In the genomic region with DNA sequence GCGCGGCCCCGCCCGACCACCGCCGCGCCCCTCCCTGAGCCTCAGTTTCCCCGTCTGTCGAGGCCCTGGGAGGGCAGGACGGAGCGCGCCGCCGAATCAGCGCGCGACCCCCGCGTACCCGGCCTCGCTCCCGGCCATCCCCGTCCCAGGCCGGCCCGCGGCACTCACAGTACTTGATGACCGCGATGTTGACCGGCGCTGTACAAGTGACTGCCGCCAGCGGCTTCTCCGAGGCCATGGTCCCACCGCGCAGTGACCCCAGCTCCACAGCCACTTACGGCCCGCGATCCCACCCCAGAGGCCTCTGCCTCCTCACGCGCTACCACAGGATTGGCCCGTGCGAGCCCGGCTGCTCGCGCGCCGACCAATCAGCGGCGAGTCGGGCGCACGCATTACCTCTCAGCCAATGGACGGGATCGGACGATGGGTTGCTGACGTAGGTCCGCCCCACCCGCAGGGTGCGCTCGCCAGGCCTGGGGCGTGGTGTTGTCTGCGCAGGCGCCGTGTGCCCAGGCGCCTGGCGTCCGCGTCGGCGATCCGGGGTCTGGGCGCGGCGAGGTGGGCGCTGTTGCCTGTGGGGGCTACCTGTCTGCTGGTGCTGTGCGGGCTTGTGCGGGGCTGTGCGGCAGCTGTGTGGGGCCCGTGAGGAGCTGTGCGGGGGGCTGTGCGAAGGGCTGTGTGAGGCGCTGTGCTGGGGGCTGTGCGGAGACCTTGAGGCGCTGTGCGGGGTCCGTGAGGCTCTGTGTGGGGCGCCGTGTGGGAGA, we compare ENCODE assay signal across 8 cellular contexts. TPM values are rescaled to one million over a fixed set of nuclear protein-coding genes. Genes with fewer than 3 reads are reported as not detected.
DNase-seq lines count a peak whose midpoint lies in the region; ATAC-seq and TF ChIP-seq lines count a peak whose summit lies in the region.

A gene with protein sequence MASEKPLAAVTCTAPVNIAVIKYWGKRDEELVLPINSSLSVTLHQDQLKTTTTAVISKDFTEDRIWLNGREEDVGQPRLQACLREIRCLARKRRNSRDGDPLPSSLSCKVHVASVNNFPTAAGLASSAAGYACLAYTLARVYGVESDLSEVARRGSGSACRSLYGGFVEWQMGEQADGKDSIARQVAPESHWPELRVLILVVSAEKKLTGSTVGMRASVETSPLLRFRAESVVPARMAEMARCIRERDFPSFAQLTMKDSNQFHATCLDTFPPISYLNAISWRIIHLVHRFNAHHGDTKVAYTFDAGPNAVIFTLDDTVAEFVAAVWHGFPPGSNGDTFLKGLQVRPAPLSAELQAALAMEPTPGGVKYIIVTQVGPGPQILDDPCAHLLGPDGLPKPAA (minus strand): TSS at position 249 of the 764 bp plus-strand sequence. CDS start 11 bp downstream, at position 238.

- H3K9me3 ChIP-seq in liver (ENCODE audit: control insufficient read depth in 4 of 4, low read length in 3 of 4) = no peaks in the 10 kb centered on the region

- H3K27ac ChIP-seq in liver (ENCODE audit: low read depth in 1 of 2, low read length in 2 of 2) = peak within 1 kb of the TSS; percentile 96 to 97

- H3K36me3 ChIP-seq in liver (ENCODE audit: control insufficient read depth in 4 of 4, insufficient read depth in 3 of 4, low read depth in 1 of 4, low read length in 3 of 4) = peaks cover 0 to 5% (median under 1%) of the 10 kb centered on the region in 4 donors

- under 1% methylated on average over 88 of the region's 88 CpGs for WGBS in liver

- ATAC-seq in GM19372 (IDR thresholded peaks at IDR 0.05; ENCODE audit: low read depth, unreplicated experiment) (peak; percentile 95), HG03558 (IDR thresholded peaks at IDR 0.05; ENCODE audit: extremely low read depth, unreplicated experiment) (peak; percentile 90)

- no peak for TF ChIP-seq RAD21 in liver (IDR thresholded peaks at IDR 0.05)

- peaks cover 12 to 25% of the 10 kb centered on the region in 2 donors for H3K36me3 Mint-ChIP-seq in CD14-positive monocyte

- peak within 1 kb of the TSS; percentile 83 to 91 for H3K4me3 Mint-ChIP-seq in CD14-positive monocyte

- H3K27ac Mint-ChIP-seq in CD14-positive monocyte = peak within 1 kb of the TSS; percentile 83 to 98 (median 92)

- H3K4me1 Mint-ChIP-seq in CD14-positive monocyte = peaks cover 19% of the 10 kb centered on the region

- peaks cover 0 to 3% (median 3%) of the 10 kb centered on the region in 3 donors for H3K27me3 Mint-ChIP-seq in CD14-positive monocyte (ENCODE audit: low read depth in 3 of 3)

- no peaks in the 10 kb centered on the region for H3K27me3 ChIP-seq in liver (ENCODE audit: control insufficient read depth in 4 of 4, insufficient read depth in 4 of 4, low read length in 3 of 4)

- peaks cover 8 to 38% (median 26%) of the 10 kb centered on the region in 4 donors for H3K4me1 ChIP-seq in liver (ENCODE audit: control insufficient read depth in 4 of 4, insufficient read depth in 4 of 4, low read length in 3 of 4)

- peak within 1 kb of the TSS; percentile 80 to 88 (median 85) for H3K4me3 ChIP-seq in liver (ENCODE audit: low read depth in 1 of 3, low read length in 3 of 3)

- intact Hi-C loops in CD14-positive monocyte (cut with micrococcal nuclease) = loop anchor here (2.0 to 10.0 kb wide), 4 partner anchors 22 to 91 kb away; a partner anchor contains a TSS

- H3K9ac ChIP-seq in liver (ENCODE audit: low read depth in 1 of 2, low read length in 2 of 2) = peak within 1 kb of the TSS; percentile 57 to 92

- DNase-seq in CD14-positive monocyte (ENCODE audit: low spot score) (peak; percentile 96), NCI-H82 (lab: John Stamatoyannopoulos, UW) (peak; percentile 98), dermis microvascular lymphatic vessel endothelial cell (ENCODE audit: low read depth in 2 of 2) (peak; percentile 96 to 99)
- DNase-seq in activated CD4-positive, alpha-beta T cell treated with anti-CD3 and anti-CD28 coated beads, Interleukin-2, amount 50 U/mL, for 48 hours = peak; percentile 93 to 96
- peak; percentile 96 for DNase-seq in stimulated activated CD4-positive, alpha-beta T cell treated with anti-CD3 and anti-CD28 coated beads, Interleukin-4, amount 100 ng/mL, for 24 hours

- H3K9me3 Mint-ChIP-seq in CD14-positive monocyte = no peaks in the 10 kb centered on the region

- TF ChIP-seq CTCF in CD14-positive monocyte (IDR thresholded peaks at IDR 0.05) (no peak), liver (IDR thresholded peaks at IDR 0.05; ENCODE audit: low read depth, low read length, missing input control) (no peak)

TF ChIP-seq in liver, 16 proteins besides CTCF, POLR2A, EP300 and RAD21:
- no peak for TF ChIP-seq FOXA1 (IDR thresholded peaks at IDR 0.05)
- TF ChIP-seq HNF4G (IDR thresholded peaks at IDR 0.05) = no peak
- no peak for TF ChIP-seq JUND (IDR thresholded peaks at IDR 0.05)
- TF ChIP-seq, protein P1, sequence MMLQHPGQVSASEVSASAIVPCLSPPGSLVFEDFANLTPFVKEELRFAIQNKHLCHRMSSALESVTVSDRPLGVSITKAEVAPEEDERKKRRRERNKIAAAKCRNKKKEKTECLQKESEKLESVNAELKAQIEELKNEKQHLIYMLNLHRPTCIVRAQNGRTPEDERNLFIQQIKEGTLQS (IDR thresholded peaks at IDR 0.05) = no peak
- TF ChIP-seq EGR1 (IDR thresholded peaks at IDR 0.05; ENCODE audit: low read depth in 2 of 2) = no peak
- no peak for TF ChIP-seq FOXA2 (IDR thresholded peaks at IDR 0.05)
- no peak for TF ChIP-seq NR2F2 (IDR thresholded peaks at IDR 0.05)
- peak; percentile 91 for TF ChIP-seq SP1 (IDR thresholded peaks at IDR 0.05)
- peak; percentile 63 for TF ChIP-seq TAF1 (conservative IDR thresholded peaks at IDR 0.05)
- TF ChIP-seq, protein P2, sequence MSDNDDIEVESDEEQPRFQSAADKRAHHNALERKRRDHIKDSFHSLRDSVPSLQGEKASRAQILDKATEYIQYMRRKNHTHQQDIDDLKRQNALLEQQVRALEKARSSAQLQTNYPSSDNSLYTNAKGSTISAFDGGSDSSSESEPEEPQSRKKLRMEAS (IDR thresholded peaks at IDR 0.05) = no peak
- TF ChIP-seq, protein P3, sequence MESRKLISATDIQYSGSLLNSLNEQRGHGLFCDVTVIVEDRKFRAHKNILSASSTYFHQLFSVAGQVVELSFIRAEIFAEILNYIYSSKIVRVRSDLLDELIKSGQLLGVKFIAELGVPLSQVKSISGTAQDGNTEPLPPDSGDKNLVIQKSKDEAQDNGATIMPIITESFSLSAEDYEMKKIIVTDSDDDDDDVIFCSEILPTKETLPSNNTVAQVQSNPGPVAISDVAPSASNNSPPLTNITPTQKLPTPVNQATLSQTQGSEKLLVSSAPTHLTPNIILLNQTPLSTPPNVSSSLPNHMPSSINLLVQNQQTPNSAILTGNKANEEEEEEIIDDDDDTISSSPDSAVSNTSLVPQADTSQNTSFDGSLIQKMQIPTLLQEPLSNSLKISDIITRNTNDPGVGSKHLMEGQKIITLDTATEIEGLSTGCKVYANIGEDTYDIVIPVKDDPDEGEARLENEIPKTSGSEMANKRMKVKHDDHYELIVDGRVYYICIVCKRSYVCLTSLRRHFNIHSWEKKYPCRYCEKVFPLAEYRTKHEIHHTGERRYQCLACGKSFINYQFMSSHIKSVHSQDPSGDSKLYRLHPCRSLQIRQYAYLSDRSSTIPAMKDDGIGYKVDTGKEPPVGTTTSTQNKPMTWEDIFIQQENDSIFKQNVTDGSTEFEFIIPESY (IDR thresholded peaks at IDR 0.05) = no peak
- TF ChIP-seq, protein P4, sequence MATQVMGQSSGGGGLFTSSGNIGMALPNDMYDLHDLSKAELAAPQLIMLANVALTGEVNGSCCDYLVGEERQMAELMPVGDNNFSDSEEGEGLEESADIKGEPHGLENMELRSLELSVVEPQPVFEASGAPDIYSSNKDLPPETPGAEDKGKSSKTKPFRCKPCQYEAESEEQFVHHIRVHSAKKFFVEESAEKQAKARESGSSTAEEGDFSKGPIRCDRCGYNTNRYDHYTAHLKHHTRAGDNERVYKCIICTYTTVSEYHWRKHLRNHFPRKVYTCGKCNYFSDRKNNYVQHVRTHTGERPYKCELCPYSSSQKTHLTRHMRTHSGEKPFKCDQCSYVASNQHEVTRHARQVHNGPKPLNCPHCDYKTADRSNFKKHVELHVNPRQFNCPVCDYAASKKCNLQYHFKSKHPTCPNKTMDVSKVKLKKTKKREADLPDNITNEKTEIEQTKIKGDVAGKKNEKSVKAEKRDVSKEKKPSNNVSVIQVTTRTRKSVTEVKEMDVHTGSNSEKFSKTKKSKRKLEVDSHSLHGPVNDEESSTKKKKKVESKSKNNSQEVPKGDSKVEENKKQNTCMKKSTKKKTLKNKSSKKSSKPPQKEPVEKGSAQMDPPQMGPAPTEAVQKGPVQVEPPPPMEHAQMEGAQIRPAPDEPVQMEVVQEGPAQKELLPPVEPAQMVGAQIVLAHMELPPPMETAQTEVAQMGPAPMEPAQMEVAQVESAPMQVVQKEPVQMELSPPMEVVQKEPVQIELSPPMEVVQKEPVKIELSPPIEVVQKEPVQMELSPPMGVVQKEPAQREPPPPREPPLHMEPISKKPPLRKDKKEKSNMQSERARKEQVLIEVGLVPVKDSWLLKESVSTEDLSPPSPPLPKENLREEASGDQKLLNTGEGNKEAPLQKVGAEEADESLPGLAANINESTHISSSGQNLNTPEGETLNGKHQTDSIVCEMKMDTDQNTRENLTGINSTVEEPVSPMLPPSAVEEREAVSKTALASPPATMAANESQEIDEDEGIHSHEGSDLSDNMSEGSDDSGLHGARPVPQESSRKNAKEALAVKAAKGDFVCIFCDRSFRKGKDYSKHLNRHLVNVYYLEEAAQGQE (IDR thresholded peaks at IDR 0.05) = peak; percentile 84
- no peak for TF ChIP-seq HNF4A (conservative IDR thresholded peaks at IDR 0.05)
- TF ChIP-seq RXRA (IDR thresholded peaks at IDR 0.05) = peak; percentile 85 to 93
- no peak for TF ChIP-seq GABPA (IDR thresholded peaks at IDR 0.05 in 1 of 2, conservative IDR thresholded peaks at IDR 0.05 in 1 of 2)
- peak; percentile 93 for TF ChIP-seq YY1 (IDR thresholded peaks at IDR 0.05)

RNA-seq across cellular contexts. Expression of the gene that starts here (rescaled TPM):
- 10 to 100 TPM in 1 of 2 donors, 1 to 10 TPM in 1; 9.0 to 12.2 TPM for polyA plus RNA-seq in CD14-positive monocyte
- 47.5 and 59.7 TPM in 2 replicates for total RNA-seq in dermis microvascular lymphatic vessel endothelial cell
- total RNA-seq in liver = 10 to 100 TPM; 73.4 to 99.2 TPM
- 10 to 100 TPM; 21.7 to 76.0 TPM for polyA plus RNA-seq in liver

Comparison
In these comparisons a context has a peak if more than half of its experiments do, and no peak if none do; other contexts are left out.
1. Peak in every context shown above with its lines: DNase-seq, ATAC-seq, H3K4me3 ChIP-seq and H3K27ac ChIP-seq.